ENCODE assay signal across 8 cellular contexts in genomic region chr13:87671824-87672603, GRCh38. TPM values are rescaled to one million over a fixed set of nuclear protein-coding genes. Genes with fewer than 3 reads are reported as not detected.
DNase-seq lines count a peak whose midpoint lies in the region; ATAC-seq and TF ChIP-seq lines count a peak whose summit lies in the region.

No MANE protein-coding gene starts in this region.

- no peaks in the 10 kb centered on the region for H3K9me3 ChIP-seq in colonic mucosa
- H3K9me3 ChIP-seq in mononuclear cell (ENCODE audit: low read depth, low read length), result no peaks in the 10 kb centered on the region
- H3K9me3 ChIP-seq in vagina, result no peaks in the 10 kb centered on the region

- peaks cover 50% of the 10 kb centered on the region for H3K27me3 ChIP-seq in colonic mucosa
- peaks cover 64% of the 10 kb centered on the region for H3K27me3 ChIP-seq in mononuclear cell (ENCODE audit: insufficient read depth, low read length)
- no peaks in the 10 kb centered on the region for H3K27me3 ChIP-seq in vagina

- no peak overlapping the region for H3K9ac ChIP-seq in colonic mucosa (ENCODE audit: low read depth in 2 of 2, low read length in 2 of 2)

- H3K36me3 ChIP-seq in colonic mucosa (no peaks in the 10 kb centered on the region), vagina (no peaks in the 10 kb centered on the region)

- DNase-seq in D341Med (ENCODE audit: low spot score) (peak; percentile 57), NCI-H2227 (lab: John Stamatoyannopoulos, UW; ENCODE audit: unreplicated experiment) (peak; percentile 60), colonic mucosa (no peak), vagina (ENCODE audit: extremely low spot score in 2 of 2) (no peak), SW 1271 (lab: John Stamatoyannopoulos, UW) (no peak)

- intact Hi-C loops in colonic mucosa (cut with DNase I) (no loop called here), vagina (cut with DNase I) (no loop called here)

- peaks cover 7% of the 10 kb centered on the region for H3K4me1 ChIP-seq in colonic mucosa
- H3K4me1 ChIP-seq in mononuclear cell (ENCODE audit: insufficient read depth, low read length), result peaks cover 39% of the 10 kb centered on the region
- H3K4me1 ChIP-seq in vagina, result peaks cover 38% of the 10 kb centered on the region

- H3K4me3 ChIP-seq in colonic mucosa (peak overlapping the region; percentile 39), mononuclear cell (ENCODE audit: low read length) (peak overlapping the region; percentile 27), vagina (peak overlapping the region; percentile 45 to 56)

- TF ChIP-seq POLR2A in vagina (IDR thresholded peaks at IDR 0.05), result no peak

- no peak overlapping the region for H3K27ac ChIP-seq in colonic mucosa
- H3K27ac ChIP-seq in vagina, result no peak overlapping the region

- ATAC-seq in HG03196 (IDR thresholded peaks at IDR 0.05; ENCODE audit: unreplicated experiment) (no peak), HG02798 (IDR thresholded peaks at IDR 0.05; ENCODE audit: poor library complexity, unreplicated experiment) (no peak)

- TF ChIP-seq CTCF in colonic mucosa (IDR thresholded peaks at IDR 0.05), result no peak
- no peak for TF ChIP-seq CTCF in vagina (IDR thresholded peaks at IDR 0.05)

RNA-seq across cellular contexts. Expression of gene SLITRK5, which starts 0.8 kb away (rescaled TPM):
- under 1 TPM; 0.10 to 0.13 TPM for total RNA-seq in colonic mucosa
- under 0.01 TPM for total RNA-seq in mononuclear cell
- 0.74 TPM for total RNA-seq in vagina

Comparison
In these comparisons a context has a peak if more than half of its experiments do, and no peak if none do; other contexts are left out.
1. DNase-seq: peak in D341Med (single experiment) and NCI-H2227 (single experiment); none in colonic mucosa (single experiment), vagina (0 of 2) and SW 1271 (0 of 2).
2. Peak in every context shown above with its lines, with median percentiles within 50 percentile points of each other: H3K4me3 ChIP-seq.